10 cellular contexts compared by ENCODE assay signal in genomic region chr2:10912076-10912731, GRCh38. TPM values are rescaled to one million over a fixed set of nuclear protein-coding genes. Genes with fewer than 3 reads are reported as not detected.
DNase-seq lines count a peak whose midpoint lies in the region; ATAC-seq and TF ChIP-seq lines count a peak whose summit lies in the region.
"Had no signal": no experiment of that assay in that cellular context is flagged by ENCODE, and none has a peak within 500 bp of the region (broad histone marks: within the 10 kb centered on the region; RNA-seq: fewer than 3 reads in every experiment).

No MANE protein-coding gene starts in this region.

- H3K4me3 ChIP-seq in ACC112 (ENCODE audit: low read depth, low read length) (peak overlapping the region; percentile 75), MG63 (peak overlapping the region; percentile 42), esophagus muscularis mucosa (peak overlapping the region; percentile 46 to 67 (median 55))

- no CpG with 5 or more reads among the region's 81 CpGs for WGBS in esophagus muscularis mucosa

- TF ChIP-seq EP300 in esophagus muscularis mucosa (IDR thresholded peaks at IDR 0.05): no peak

- CTCF ChIA-PET in activated CD8-positive, alpha-beta T cell treated with anti-CD3 and anti-CD28 coated beads for 36 hours (lab: Charles Lee): interaction anchor here (0.8 to 1.0 kb wide), 2 partner anchors 79 to 213 kb away, joined by 4 read pairs; no protein-coding TSS in a partner anchor

- intact Hi-C loops in esophagus muscularis mucosa (cut with DNase I): loop anchor here (5.0 to 10.0 kb wide), 2 partner anchors 75 to 213 kb away; no protein-coding TSS in a partner anchor
- intact Hi-C loops in left colon (cut with DNase I, micrococcal nuclease): loop anchor here in 1 of 2 donors (10.0 kb wide), 1 partner anchor 77 kb away; no protein-coding TSS in a partner anchor
- intact Hi-C loops in activated CD8-positive, alpha-beta T cell treated with anti-CD3 and anti-CD28 coated beads for 36 hours (cut with micrococcal nuclease): no loop called here

- ATAC-seq in HG02885 (IDR thresholded peaks at IDR 0.05; ENCODE audit: poor library complexity, unreplicated experiment) (no peak), left colon (no peak), GM18517 (IDR thresholded peaks at IDR 0.05; ENCODE audit: unreplicated experiment) (no peak)
- no peak for ATAC-seq in activated CD8-positive, alpha-beta T cell treated with anti-CD3 and anti-CD28 coated beads for 36 hours

- peaks cover 70% of the 10 kb centered on the region for H3K27me3 Mint-ChIP-seq in nephron progenitor cell (ENCODE audit: low read depth, poor library complexity)
- H3K27me3 Mint-ChIP-seq in activated CD8-positive, alpha-beta T cell treated with anti-CD3 and anti-CD28 coated beads for 36 hours: peaks cover 31% of the 10 kb centered on the region

- DNase-seq in MG63 (no peak), esophagus muscularis mucosa (ENCODE audit: extremely low spot score) (no peak), nephron progenitor cell (peak; percentile 58), left colon (no peak)
- DNase-seq in activated CD8-positive, alpha-beta T cell treated with anti-CD3 and anti-CD28 coated beads for 36 hours: no peak
- DNase-seq: CD8-positive, alpha-beta memory T cell; T-cell had no signal

- TF ChIP-seq POLR2A in esophagus muscularis mucosa (IDR thresholded peaks at IDR 0.05; ENCODE audit: low read depth): no peak

- no peaks in the 10 kb centered on the region for H3K4me1 ChIP-seq in ACC112 (ENCODE audit: control insufficient read depth, insufficient read depth, low read length, unreplicated experiment)
- H3K4me1 ChIP-seq in esophagus muscularis mucosa: peaks cover 0 to 37% (median 34%) of the 10 kb centered on the region in 4 donors

- TF ChIP-seq CTCF in esophagus muscularis mucosa (IDR thresholded peaks at IDR 0.05) (no peak), nephron progenitor cell (IDR thresholded peaks at IDR 0.05) (no peak)
- TF ChIP-seq CTCF in activated CD8-positive, alpha-beta T cell treated with anti-CD3 and anti-CD28 coated beads for 36 hours (IDR thresholded peaks at IDR 0.05): no peak

- no peak overlapping the region for H3K27ac Mint-ChIP-seq in nephron progenitor cell
- H3K27ac Mint-ChIP-seq in activated CD8-positive, alpha-beta T cell treated with anti-CD3 and anti-CD28 coated beads for 36 hours: no peak overlapping the region
- H3K27ac Mint-ChIP-seq: CD8-positive, alpha-beta memory T cell; T-cell had no signal

- H3K27ac ChIP-seq in ACC112 (ENCODE audit: low read depth, low read length) (no peak overlapping the region), esophagus muscularis mucosa (replicated peaks in 1 of 4) (peak overlapping the region; percentile 56 to 66 (median 66))

- H3K4me1 Mint-ChIP-seq in nephron progenitor cell: peaks cover 34% of the 10 kb centered on the region
- H3K4me1 Mint-ChIP-seq in activated CD8-positive, alpha-beta T cell treated with anti-CD3 and anti-CD28 coated beads for 36 hours (ENCODE audit: low read depth): no peaks in the 10 kb centered on the region

- H3K79me2 ChIP-seq in ACC112 (ENCODE audit: control insufficient read depth, insufficient read depth, low read length, unreplicated experiment): no peaks in the 10 kb centered on the region

- peak overlapping the region; percentile 13 for H2AFZ ChIP-seq in ACC112 (ENCODE audit: low read length, unreplicated experiment)

- H3K36me3 Mint-ChIP-seq in nephron progenitor cell (ENCODE audit: low read depth): no peaks in the 10 kb centered on the region
- no peaks in the 10 kb centered on the region for H3K36me3 Mint-ChIP-seq in activated CD8-positive, alpha-beta T cell treated with anti-CD3 and anti-CD28 coated beads for 36 hours (ENCODE audit: low read depth)
- H3K36me3 Mint-ChIP-seq: CD8-positive, alpha-beta memory T cell; T-cell had no signal

- peaks cover 7% of the 10 kb centered on the region for H3K9me3 Mint-ChIP-seq in nephron progenitor cell
- H3K9me3 Mint-ChIP-seq in activated CD8-positive, alpha-beta T cell treated with anti-CD3 and anti-CD28 coated beads for 36 hours: no peaks in the 10 kb centered on the region
- H3K9me3 Mint-ChIP-seq: CD8-positive, alpha-beta memory T cell; T-cell had no signal

- H3K27me3 ChIP-seq in ACC112 (ENCODE audit: insufficient read depth, low read length) (peaks cover 42% of the 10 kb centered on the region), MG63 (no peaks in the 10 kb centered on the region), esophagus muscularis mucosa (peaks cover 0 to 54% (median 7%) of the 10 kb centered on the region in 4 donors)

- H3K36me3 ChIP-seq in ACC112 (ENCODE audit: insufficient read depth, low read length): no peaks in the 10 kb centered on the region
- H3K36me3 ChIP-seq in MG63: no peaks in the 10 kb centered on the region
- no peaks in the 10 kb centered on the region for H3K36me3 ChIP-seq in esophagus muscularis mucosa

- peak overlapping the region; percentile 79 for H3K4me3 Mint-ChIP-seq in nephron progenitor cell
- no peak overlapping the region for H3K4me3 Mint-ChIP-seq in activated CD8-positive, alpha-beta T cell treated with anti-CD3 and anti-CD28 coated beads for 36 hours

- POLR2A ChIA-PET in activated CD8-positive, alpha-beta T cell treated with anti-CD3 and anti-CD28 coated beads for 36 hours (lab: Charles Lee): no interaction called here

- H3K9me3 ChIP-seq in MG63 (no peaks in the 10 kb centered on the region), esophagus muscularis mucosa (no peaks in the 10 kb centered on the region)

RNA-seq across cellular contexts. Expression of gene KCNF1, which starts 0.5 kb away (rescaled TPM):
- total RNA-seq in MG63 (2014; rRNA removed; shearing (Covaris generic); ENCODE audit: low replicate concordance): 1.3 and 6.8 TPM in 2 replicates
- total RNA-seq in esophagus muscularis mucosa (10 to 100 TPM; 20.2 to 51.7 (median 44.4) TPM), left colon (1 to 10 TPM in 1 of 2 donors, under 1 TPM in 1; 0.43 to 1.1 TPM)
- total RNA-seq in activated CD8-positive, alpha-beta T cell treated with anti-CD3 and anti-CD28 coated beads for 36 hours: not detected
- total RNA-seq: CD8-positive, alpha-beta memory T cell; T-cell had no signal
